17 cellular contexts compared by ENCODE assay signal in the genomic region with DNA sequence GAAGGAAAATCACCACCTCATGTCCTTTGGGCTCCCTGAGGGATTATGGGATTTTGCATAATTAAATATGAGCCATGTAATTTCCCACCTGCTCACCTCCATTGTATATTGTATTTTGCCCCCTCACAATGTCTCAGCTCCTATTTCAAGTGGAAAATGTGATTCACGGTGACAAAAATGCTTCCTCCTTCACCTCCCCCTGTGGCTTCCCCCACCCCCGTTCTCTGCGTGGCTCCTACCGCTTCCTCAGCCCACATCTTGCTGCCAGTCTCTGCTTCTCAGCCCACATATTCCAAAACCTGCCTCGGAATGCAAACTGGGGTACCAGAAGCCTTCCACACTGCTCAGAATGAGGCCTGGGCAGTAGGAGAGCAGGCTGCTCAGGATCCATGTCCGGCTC.
DNase-seq lines count a peak whose midpoint lies in the region; ATAC-seq, FAIRE-seq and TF ChIP-seq lines count a peak whose summit lies in the region.
"Had no signal": no experiment of that assay in that cellular context is flagged by ENCODE, and none has a peak within 500 bp of the region (broad histone marks: within the 10 kb centered on the region; RNA-seq: fewer than 3 reads in every experiment).

No MANE protein-coding gene starts in this region.

- DNase-seq in A673 (ENCODE audit: low spot score) (peak; percentile 70), NCI-H69 (lab: John Stamatoyannopoulos, UW) (peak; percentile 87), transverse colon (no peak), GM12892 (ENCODE audit: insufficient read length) (no peak), hippocampal formation (lab: John Stamatoyannopoulos, UW) (no peak)
- peak; percentile 60 for DNase-seq in activated naive CD4-positive, alpha-beta T cell treated with anti-CD3 and anti-CD28 coated beads, Interleukin-2, amount 50 U/mL, for 16 hours
- peak; percentile 56 for DNase-seq in stimulated activated CD4-positive, alpha-beta T cell treated with anti-CD3 and anti-CD28 coated beads, Interleukin-1b, Interleukin-23, amount 100 ng/mL, for 48 hours
- DNase-seq: glutamatergic neuron; left lung; NCI-H2171; PC-3; sigmoid colon; stimulated activated naive CD4-positive, alpha-beta T cell treated with Interleukin-2 at 50 U/mL for 16 hours had no signal

- 55% methylated on average over 6 of the region's 6 CpGs; no CpG with 5 or more reads in 1 of the 2 donors for WGBS in transverse colon (ENCODE audit: low coverage in 1 of 2), 2 donors

- H3K27ac ChIP-seq in A673 (ENCODE audit: low read depth, low read length, poor library complexity, severe bottlenecking) (peak overlapping the region; percentile 71), transverse colon (no peak overlapping the region)
- H3K27ac ChIP-seq: cardiac muscle cell, left lung, sigmoid colon had no signal

- TF ChIP-seq EP300 in transverse colon (IDR thresholded peaks at IDR 0.05; ENCODE audit: low read depth) = no peak

- POLR2A ChIA-PET in A673 (lab: Charles Lee; ENCODE audit: low non-redundant PET) = interaction anchor here (0.5 kb wide), 1 partner anchor 1447 kb away, joined by 3 read pairs; no protein-coding TSS in a partner anchor

- H3K4me1 ChIP-seq in A673 (ENCODE audit: insufficient read depth, low read length, poor library complexity, severe bottlenecking) = peaks cover 28% of the 10 kb centered on the region
- H3K4me1 ChIP-seq in transverse colon = no peaks in the 10 kb centered on the region
- H3K4me1 ChIP-seq: left lung, sigmoid colon had no signal

- TF ChIP-seq CTCF in A673 (conservative IDR thresholded peaks at IDR 0.05; ENCODE audit: low read depth, low read length) (no peak), transverse colon (IDR thresholded peaks at IDR 0.05) (no peak)

- TF ChIP-seq POLR2A in transverse colon (IDR thresholded peaks at IDR 0.05) = no peak
- TF ChIP-seq POLR2A in GM12892 (IDR thresholded peaks at IDR 0.05; ENCODE audit: low read depth, low read length) = no peak

- in situ Hi-C loops in transverse colon (cut with MboI; ENCODE audit: low pct_ligation_motif_present in 1 of 4, low pct_unique_long_range_greater_than_20kb in 1 of 4, low sequenced_read_pairs in 3 of 4) = no loop called here

- BruUV-seq in A673 (replicated peaks; lab: Mats Ljungman, UMichigan) = no TSS peak

- H3K27me3 ChIP-seq in A673 (replicated peaks; ENCODE audit: insufficient read depth, low read depth, low read length, poor library complexity) = no peaks in the 10 kb centered on the region
- no peaks in the 10 kb centered on the region for H3K27me3 ChIP-seq in transverse colon
- H3K27me3 ChIP-seq: cardiac muscle cell, left lung, sigmoid colon had no signal

- ATAC-seq in HG02885 (IDR thresholded peaks at IDR 0.05; ENCODE audit: poor library complexity, unreplicated experiment) = no peak
- ATAC-seq: left lung, PC-3 had no signal

- H3K4me3 ChIP-seq in A673 (ENCODE audit: low read depth, low read length, poor library complexity, severe bottlenecking) (no peak overlapping the region), transverse colon (no peak overlapping the region)
- H3K4me3 ChIP-seq: cardiac muscle cell, left lung, sigmoid colon had no signal

- intact Hi-C loops in A673 (cut with micrococcal nuclease; ENCODE audit: unreplicated experiment) (no loop called here), transverse colon (cut with DNase I; ENCODE audit: low total_unique reads) (no loop called here)

- H3K9me3 ChIP-seq in A673 (ENCODE audit: low read depth, low read length, poor library complexity, severe bottlenecking) (no peaks in the 10 kb centered on the region), transverse colon (no peaks in the 10 kb centered on the region)
- H3K9me3 ChIP-seq: left lung, sigmoid colon had no signal

- H3K36me3 ChIP-seq in A673 (ENCODE audit: insufficient read depth, low read length, poor library complexity, severe bottlenecking) (no peaks in the 10 kb centered on the region), transverse colon (no peaks in the 10 kb centered on the region)
- H3K36me3 ChIP-seq: cardiac muscle cell, left lung, sigmoid colon had no signal

- CTCF ChIA-PET in A673 (lab: Charles Lee) = no interaction called here

- FAIRE-seq in GM12892 (lab: Jason Lieb, UNC) = no peak
- FAIRE-seq: endothelial cell of umbilical vein, GM12891 had no signal

Comparison
In these comparisons a context has a peak if more than half of its experiments do, and no peak if none do; other contexts are left out.
1. DNase-seq: peak in A673 (single experiment), NCI-H69 (single experiment), activated naive CD4-positive, alpha-beta T cell treated with anti-CD3 and anti-CD28 coated beads, Interleukin-2, amount 50 U/mL, for 16 hours (single experiment) and stimulated activated CD4-positive, alpha-beta T cell treated with anti-CD3 and anti-CD28 coated beads, Interleukin-1b, Interleukin-23, amount 100 ng/mL, for 48 hours (single experiment); none in transverse colon (single experiment), GM12892 (single experiment) and hippocampal formation (0 of 2).